2 cellular contexts compared by ENCODE assay signal in the genomic region with DNA sequence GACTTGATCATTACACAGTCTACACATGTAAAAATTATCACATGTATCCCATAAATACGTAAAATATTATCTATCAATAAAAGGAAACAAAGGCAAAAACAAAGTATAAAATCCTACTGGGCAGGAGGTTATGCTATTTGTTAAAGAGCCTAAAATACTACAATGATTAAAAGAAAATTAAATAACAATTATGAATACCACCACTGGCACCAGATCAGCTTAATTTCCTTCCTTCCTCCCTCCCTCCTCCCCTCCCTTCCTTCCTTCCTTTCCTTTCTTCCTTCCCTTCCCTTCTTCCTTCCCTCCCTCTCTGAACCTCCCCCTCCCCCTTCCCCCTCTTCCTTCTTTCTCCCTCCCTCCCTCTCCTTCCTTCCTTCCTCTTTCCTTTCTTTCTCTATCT.
TF ChIP-seq lines count a peak whose summit lies in the region.

No MANE protein-coding gene starts in this region.

TF ChIP-seq in HepG2, 621 proteins besides CTCF, POLR2A, EP300 and RAD21 (continued from another document):
- TF ChIP-seq HNRNPK (IDR thresholded peaks at IDR 0.05; ENCODE audit: low read depth, low read length, poor library complexity, severe bottlenecking), result peak; percentile 72

TF ChIP-seq in K562, 482 proteins besides CTCF, POLR2A, EP300 and RAD21:
- TF ChIP-seq, protein P1, sequence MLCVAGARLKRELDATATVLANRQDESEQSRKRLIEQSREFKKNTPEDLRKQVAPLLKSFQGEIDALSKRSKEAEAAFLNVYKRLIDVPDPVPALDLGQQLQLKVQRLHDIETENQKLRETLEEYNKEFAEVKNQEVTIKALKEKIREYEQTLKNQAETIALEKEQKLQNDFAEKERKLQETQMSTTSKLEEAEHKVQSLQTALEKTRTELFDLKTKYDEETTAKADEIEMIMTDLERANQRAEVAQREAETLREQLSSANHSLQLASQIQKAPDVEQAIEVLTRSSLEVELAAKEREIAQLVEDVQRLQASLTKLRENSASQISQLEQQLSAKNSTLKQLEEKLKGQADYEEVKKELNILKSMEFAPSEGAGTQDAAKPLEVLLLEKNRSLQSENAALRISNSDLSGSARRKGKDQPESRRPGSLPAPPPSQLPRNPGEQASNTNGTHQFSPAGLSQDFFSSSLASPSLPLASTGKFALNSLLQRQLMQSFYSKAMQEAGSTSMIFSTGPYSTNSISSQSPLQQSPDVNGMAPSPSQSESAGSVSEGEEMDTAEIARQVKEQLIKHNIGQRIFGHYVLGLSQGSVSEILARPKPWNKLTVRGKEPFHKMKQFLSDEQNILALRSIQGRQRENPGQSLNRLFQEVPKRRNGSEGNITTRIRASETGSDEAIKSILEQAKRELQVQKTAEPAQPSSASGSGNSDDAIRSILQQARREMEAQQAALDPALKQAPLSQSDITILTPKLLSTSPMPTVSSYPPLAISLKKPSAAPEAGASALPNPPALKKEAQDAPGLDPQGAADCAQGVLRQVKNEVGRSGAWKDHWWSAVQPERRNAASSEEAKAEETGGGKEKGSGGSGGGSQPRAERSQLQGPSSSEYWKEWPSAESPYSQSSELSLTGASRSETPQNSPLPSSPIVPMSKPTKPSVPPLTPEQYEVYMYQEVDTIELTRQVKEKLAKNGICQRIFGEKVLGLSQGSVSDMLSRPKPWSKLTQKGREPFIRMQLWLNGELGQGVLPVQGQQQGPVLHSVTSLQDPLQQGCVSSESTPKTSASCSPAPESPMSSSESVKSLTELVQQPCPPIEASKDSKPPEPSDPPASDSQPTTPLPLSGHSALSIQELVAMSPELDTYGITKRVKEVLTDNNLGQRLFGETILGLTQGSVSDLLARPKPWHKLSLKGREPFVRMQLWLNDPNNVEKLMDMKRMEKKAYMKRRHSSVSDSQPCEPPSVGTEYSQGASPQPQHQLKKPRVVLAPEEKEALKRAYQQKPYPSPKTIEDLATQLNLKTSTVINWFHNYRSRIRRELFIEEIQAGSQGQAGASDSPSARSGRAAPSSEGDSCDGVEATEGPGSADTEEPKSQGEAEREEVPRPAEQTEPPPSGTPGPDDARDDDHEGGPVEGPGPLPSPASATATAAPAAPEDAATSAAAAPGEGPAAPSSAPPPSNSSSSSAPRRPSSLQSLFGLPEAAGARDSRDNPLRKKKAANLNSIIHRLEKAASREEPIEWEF (CRISPR knock-in tag; IDR thresholded peaks at IDR 0.05), result no peak
- TF ChIP-seq ZNF717 (CRISPR knock-in tag; IDR thresholded peaks at IDR 0.05) (no peak), KDM1A (IDR thresholded peaks at IDR 0.05) (peak in 1 of 2 experiments; percentile 6; a peak in 1 of 4 replicates), SMARCA5 (IDR thresholded peaks at IDR 0.05) (no peak), PCBP2 (IDR thresholded peaks at IDR 0.05; ENCODE audit: low read depth, low read length, poor library complexity, severe bottlenecking) (peak; percentile 68)
